ENCODE assay signal across 18 cellular contexts in the genomic region with DNA sequence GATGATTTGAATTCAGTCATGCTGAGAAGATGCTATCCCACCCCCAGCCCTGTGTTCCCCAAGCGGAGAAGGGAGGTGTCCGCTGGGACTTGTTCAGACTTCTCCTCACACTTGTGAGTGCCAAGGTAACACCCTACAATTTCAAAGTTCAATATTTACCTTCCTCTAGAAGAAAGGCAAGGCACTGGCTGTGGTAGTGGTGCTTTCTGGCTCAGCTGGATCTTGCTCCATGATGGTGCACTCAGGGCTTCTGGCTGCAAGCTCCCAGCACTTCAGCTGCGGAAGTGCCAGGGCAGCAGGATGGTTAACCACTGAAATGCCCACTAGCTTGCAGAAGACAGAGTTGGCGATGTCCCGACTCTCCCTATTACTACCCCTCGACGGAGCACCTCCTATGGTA.
DNase-seq lines count a peak whose midpoint lies in the region; ATAC-seq and TF ChIP-seq lines count a peak whose summit lies in the region.
"Had no signal": no experiment of that assay in that cellular context is flagged by ENCODE, and none has a peak within 500 bp of the region (broad histone marks: within the 10 kb centered on the region; RNA-seq: fewer than 3 reads in every experiment).

No MANE protein-coding gene starts in this region.

- H3K9me3 Mint-ChIP-seq in brain, result no peaks in the 10 kb centered on the region
- H3K9me3 Mint-ChIP-seq in activated CD4-positive, alpha-beta memory T cell treated with anti-CD3 and anti-CD28 coated beads, Interleukin-2, amount 10 ng/mL, durations not matched to agents 7 days and 5 days, result no peaks in the 10 kb centered on the region
- no peaks in the 10 kb centered on the region for H3K9me3 Mint-ChIP-seq in activated T-helper 17 cell treated with anti-CD3 and anti-CD28 coated beads, Interleukin-2, amount 50 U/mL, for 72 hours
- H3K9me3 Mint-ChIP-seq: activated naive CD4-positive, alpha-beta T cell treated with anti-CD3 and anti-CD28 coated beads, Interleukin-2, amount 50 U/mL, for 24 hours; H9 had no signal

- no peaks in the 10 kb centered on the region for H3K36me3 Mint-ChIP-seq in brain
- no peaks in the 10 kb centered on the region for H3K36me3 Mint-ChIP-seq in activated CD4-positive, alpha-beta memory T cell treated with anti-CD3 and anti-CD28 coated beads, Interleukin-2, amount 10 ng/mL, durations not matched to agents 7 days and 5 days (ENCODE audit: low read depth)
- H3K36me3 Mint-ChIP-seq in activated T-helper 17 cell treated with anti-CD3 and anti-CD28 coated beads, Interleukin-2, amount 50 U/mL, for 72 hours (ENCODE audit: low read depth), result no peaks in the 10 kb centered on the region

- DNase-seq in heart right ventricle (no peak), left ventricle myocardium superior (no peak), lower lobe of right lung (peak; percentile 72), upper lobe of right lung (peak; percentile 74)
- no peak for DNase-seq in activated naive CD4-positive, alpha-beta T cell (lab: John Stamatoyannopoulos, UW)
- DNase-seq in activated CD4-positive, alpha-beta memory T cell treated with anti-CD3 and anti-CD28 coated beads, Interleukin-2, amount 10 ng/mL, durations not matched to agents 7 days and 5 days, result no peak
- DNase-seq: ACHN; activated T-cell treated with anti-CD3 and anti-CD28 coated beads, Interleukin-2, amount 50 U/mL, for 48 hours; C1 segment of cervical spinal cord; H9; kidney glomerular epithelial cell; NCI-H82; Peyer's patch; T-helper 9 cell had no signal

- TF ChIP-seq CTCF in heart right ventricle (IDR thresholded peaks at IDR 0.05) (no peak), brain (conservative IDR thresholded peaks at IDR 0.05) (no peak), lower lobe of right lung (IDR thresholded peaks at IDR 0.05) (no peak), upper lobe of right lung (IDR thresholded peaks at IDR 0.05) (no peak)

- no peaks in the 10 kb centered on the region for H3K27me3 ChIP-seq in heart right ventricle
- no peaks in the 10 kb centered on the region for H3K27me3 ChIP-seq in lower lobe of right lung (ENCODE audit: low read depth)
- no peaks in the 10 kb centered on the region for H3K27me3 ChIP-seq in upper lobe of right lung
- H3K27me3 ChIP-seq: ascending aorta, Peyer's patch had no signal

- POLR2A ChIA-PET in activated CD4-positive, alpha-beta memory T cell treated with anti-CD3 and anti-CD28 coated beads, Interleukin-2, amount 10 ng/mL, durations not matched to agents 7 days and 5 days (lab: Charles Lee), result no interaction called here

- CTCF ChIA-PET in activated CD4-positive, alpha-beta memory T cell treated with anti-CD3 and anti-CD28 coated beads, Interleukin-2, amount 10 ng/mL, durations not matched to agents 7 days and 5 days (lab: Charles Lee), result no interaction called here

- intact Hi-C loops in heart right ventricle (cut with DNase I), result loop anchor here in 2 of 10 donors (5.0 kb wide), 1 partner anchor 77 kb away; no protein-coding TSS in a partner anchor
- intact Hi-C loops in left ventricle myocardium superior (cut with micrococcal nuclease), result no loop called here
- intact Hi-C loops in lower lobe of right lung (cut with DNase I), result no loop called here
- intact Hi-C loops in upper lobe of right lung (cut with DNase I), result no loop called here

- H3K4me3 ChIP-seq in heart right ventricle, result no peak overlapping the region
- H3K4me3 ChIP-seq in lower lobe of right lung, result no peak overlapping the region
- no peak overlapping the region for H3K4me3 ChIP-seq in upper lobe of right lung
- H3K4me3 ChIP-seq: ascending aorta, Peyer's patch had no signal

- H3K36me3 ChIP-seq in heart right ventricle (peaks cover 0 to 18% (median 0%) of the 10 kb centered on the region in 9 donors), lower lobe of right lung (no peaks in the 10 kb centered on the region), upper lobe of right lung (no peaks in the 10 kb centered on the region)
- H3K36me3 ChIP-seq: ascending aorta, Peyer's patch had no signal

- H3K27ac ChIP-seq in heart right ventricle, result peak overlapping the region in 9 of 10 donors; percentile 40 to 81 (median 76)
- H3K27ac ChIP-seq in lower lobe of right lung, result no peak overlapping the region
- H3K27ac ChIP-seq in upper lobe of right lung, result peak overlapping the region; percentile 13
- H3K27ac ChIP-seq: ascending aorta had no signal

- H3K4me1 ChIP-seq in heart right ventricle (peaks cover 5 to 74% (median 50%) of the 10 kb centered on the region in 9 donors), lower lobe of right lung (peaks cover 12% of the 10 kb centered on the region), upper lobe of right lung (peaks cover 6% of the 10 kb centered on the region)
- H3K4me1 ChIP-seq: ascending aorta, Peyer's patch had no signal

- no peaks in the 10 kb centered on the region for H3K9me3 ChIP-seq in heart right ventricle
- no peaks in the 10 kb centered on the region for H3K9me3 ChIP-seq in lower lobe of right lung
- no peaks in the 10 kb centered on the region for H3K9me3 ChIP-seq in upper lobe of right lung
- H3K9me3 ChIP-seq: ascending aorta, Peyer's patch had no signal

- H3K27me3 Mint-ChIP-seq in brain, result no peaks in the 10 kb centered on the region
- peaks cover 15% of the 10 kb centered on the region for H3K27me3 Mint-ChIP-seq in activated CD4-positive, alpha-beta memory T cell treated with anti-CD3 and anti-CD28 coated beads, Interleukin-2, amount 10 ng/mL, durations not matched to agents 7 days and 5 days
- H3K27me3 Mint-ChIP-seq in activated T-helper 17 cell treated with anti-CD3 and anti-CD28 coated beads, Interleukin-2, amount 50 U/mL, for 72 hours, result peaks cover 28% of the 10 kb centered on the region

- peak overlapping the region in 4 of 5 experiments; percentile 71 to 95 (median 86) for H3K27ac Mint-ChIP-seq in brain
- H3K27ac Mint-ChIP-seq in activated CD4-positive, alpha-beta memory T cell treated with anti-CD3 and anti-CD28 coated beads, Interleukin-2, amount 10 ng/mL, durations not matched to agents 7 days and 5 days, result no peak overlapping the region
- H3K27ac Mint-ChIP-seq in activated T-helper 17 cell treated with anti-CD3 and anti-CD28 coated beads, Interleukin-2, amount 50 U/mL, for 72 hours, result no peak overlapping the region
- H3K27ac Mint-ChIP-seq: activated naive CD4-positive, alpha-beta T cell treated with anti-CD3 and anti-CD28 coated beads, Interleukin-2, amount 50 U/mL, for 24 hours; H9 had no signal

- H3K4me1 Mint-ChIP-seq in brain, result peaks cover 60% of the 10 kb centered on the region
- H3K4me1 Mint-ChIP-seq in activated CD4-positive, alpha-beta memory T cell treated with anti-CD3 and anti-CD28 coated beads, Interleukin-2, amount 10 ng/mL, durations not matched to agents 7 days and 5 days, result no peaks in the 10 kb centered on the region
- H3K4me1 Mint-ChIP-seq in activated T-helper 17 cell treated with anti-CD3 and anti-CD28 coated beads, Interleukin-2, amount 50 U/mL, for 72 hours, result no peaks in the 10 kb centered on the region
- H3K4me1 Mint-ChIP-seq: activated naive CD4-positive, alpha-beta T cell treated with anti-CD3 and anti-CD28 coated beads, Interleukin-2, amount 50 U/mL, for 24 hours had no signal

- 89 to 93% methylated on average over 7 of the region's 7 CpGs for WGBS in heart right ventricle, 2 donors

- ATAC-seq in heart right ventricle (no peak), left ventricle myocardium superior (no peak), lower lobe of right lung (peak; percentile 86 to 91), upper lobe of right lung (peak; percentile 90)
- no peak for ATAC-seq in activated T-helper 17 cell treated with anti-CD3 and anti-CD28 coated beads, Interleukin-2, amount 50 U/mL, for 72 hours (replicated peaks)

- H3K4me3 Mint-ChIP-seq in brain, result no peak overlapping the region
- no peak overlapping the region for H3K4me3 Mint-ChIP-seq in activated CD4-positive, alpha-beta memory T cell treated with anti-CD3 and anti-CD28 coated beads, Interleukin-2, amount 10 ng/mL, durations not matched to agents 7 days and 5 days
- no peak overlapping the region for H3K4me3 Mint-ChIP-seq in activated T-helper 17 cell treated with anti-CD3 and anti-CD28 coated beads, Interleukin-2, amount 50 U/mL, for 72 hours
- H3K4me3 Mint-ChIP-seq: activated naive CD4-positive, alpha-beta T cell treated with anti-CD3 and anti-CD28 coated beads, Interleukin-2, amount 50 U/mL, for 24 hours; H9 had no signal

Comparison
In these comparisons a context has a peak if more than half of its experiments do, and no peak if none do; other contexts are left out.
1. ATAC-seq: peak in lower lobe of right lung (2 of 2) and upper lobe of right lung (single experiment); none in heart right ventricle (0 of 8), left ventricle myocardium superior (single experiment) and activated T-helper 17 cell treated with anti-CD3 and anti-CD28 coated beads, Interleukin-2, amount 50 U/mL, for 72 hours (single experiment).
2. DNase-seq: peak in lower lobe of right lung (single experiment) and upper lobe of right lung (single experiment); none in heart right ventricle (0 of 2), left ventricle myocardium superior (single experiment), activated naive CD4-positive, alpha-beta T cell (0 of 4) and activated CD4-positive, alpha-beta memory T cell treated with anti-CD3 and anti-CD28 coated beads, Interleukin-2, amount 10 ng/mL, durations not matched to agents 7 days and 5 days (single experiment).
3. H3K27ac Mint-ChIP-seq: peak in brain (4 of 5); none in activated CD4-positive, alpha-beta memory T cell treated with anti-CD3 and anti-CD28 coated beads, Interleukin-2, amount 10 ng/mL, durations not matched to agents 7 days and 5 days (single experiment) and activated T-helper 17 cell treated with anti-CD3 and anti-CD28 coated beads, Interleukin-2, amount 50 U/mL, for 72 hours (single experiment).